ENCODE assay signal across 8 cellular contexts in the genomic region with DNA sequence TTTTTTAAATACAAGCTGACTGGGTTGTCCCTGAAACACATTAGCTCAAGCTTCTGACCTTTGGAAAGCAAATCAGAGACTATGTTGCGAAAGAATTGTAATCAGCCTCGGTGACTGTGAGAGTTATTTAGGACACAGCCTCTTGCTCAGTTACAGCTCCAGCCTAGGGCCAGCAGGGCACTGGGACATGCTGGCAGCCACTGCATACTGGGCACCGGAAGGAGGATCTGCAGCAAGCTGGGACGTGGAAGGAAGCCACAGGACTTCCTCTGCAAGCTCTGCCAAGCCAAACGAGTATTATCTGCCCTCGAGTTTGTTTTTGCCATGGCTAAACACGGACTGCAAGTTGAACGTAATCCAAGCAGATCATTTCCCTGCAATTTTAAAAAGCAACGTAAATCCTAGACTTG. TPM values are rescaled to one million over a fixed set of nuclear protein-coding genes. Genes with fewer than 3 reads are reported as not detected.
A peak's percentile ranks its signal among the peaks of the same experiment; 100 is the strongest.
DNase-seq lines count a peak whose midpoint lies in the region; ATAC-seq, FAIRE-seq and TF ChIP-seq lines count a peak whose summit lies in the region.

No MANE protein-coding gene starts in this region.

- CTCF ChIA-PET in HEK293 (lab: Yijun Ruan, JAX), result interaction anchor here (0.6 to 4.7 kb wide), 5 partner anchors 11 to 254 kb away, joined by 3 to 29 read pairs (median 6); no protein-coding TSS in a partner anchor

- FAIRE-seq in urothelium cell line (lab: Jason Lieb, UNC), result no peak

- H4K8ac ChIP-seq in mesenchymal stem cell (ENCODE audit: low read length), result peak overlapping the region; percentile 90

- POLR2A ChIA-PET in HEK293 (lab: Yijun Ruan, JAX), result interaction anchor here (0.6 to 1.5 kb wide), 3 partner anchors 21 to 91 kb away, joined by 3 to 5 read pairs (median 3); a partner anchor contains a TSS

- H3K27ac ChIP-seq in HEK293 (ENCODE audit: extremely low read depth, low read depth, low read length) (no peak overlapping the region), dorsolateral prefrontal cortex (peak overlapping the region in 56 of 59 donors; percentile 0 to 83 (median 58)), mesenchymal stem cell (ENCODE audit: low read length, poor library complexity, severe bottlenecking) (peak overlapping the region; percentile 7)

- no peak overlapping the region for H2BK15ac ChIP-seq in mesenchymal stem cell (ENCODE audit: low read depth, poor library complexity, severe bottlenecking)

- H3K4me3 ChIP-seq in HEK293 (ENCODE audit: low read depth, low read length) (no peak overlapping the region), dorsolateral prefrontal cortex (peak overlapping the region in 55 of 59 donors; percentile 0 to 59 (median 36)), mesenchymal stem cell (ENCODE audit: insufficient read depth in 1 of 2, low read depth in 1 of 2, low read length in 2 of 2) (peak overlapping the region in 1 of 2 experiments; percentile 60)

- no peaks in the 10 kb centered on the region for H3K36me3 ChIP-seq in HEK293 (ENCODE audit: control insufficient read depth in 2 of 2, insufficient read depth in 1 of 2, low read length in 2 of 2)
- H3K36me3 ChIP-seq in mesenchymal stem cell (ENCODE audit: control insufficient read depth in 1 of 2, insufficient read depth in 2 of 2, low read depth in 1 of 2, low read length in 2 of 2), result no peaks in the 10 kb centered on the region

- no peak overlapping the region for H3K4ac ChIP-seq in mesenchymal stem cell (ENCODE audit: low read depth in 1 of 2, low read length in 2 of 2)

- H2BK5ac ChIP-seq in mesenchymal stem cell (ENCODE audit: low read depth, low read length, poor library complexity, severe bottlenecking), result no peak overlapping the region

- H3K23ac ChIP-seq in mesenchymal stem cell (ENCODE audit: low read length in 2 of 2), result no peak overlapping the region

- peak overlapping the region; percentile 60 for H2AFZ ChIP-seq in mesenchymal stem cell (ENCODE audit: low read depth, low read length)

- peak overlapping the region; percentile 37 to 89 for H2BK12ac ChIP-seq in mesenchymal stem cell (ENCODE audit: low read length in 2 of 2)

- no peak for ATAC-seq in GM21528 (IDR thresholded peaks at IDR 0.05; ENCODE audit: low FRiP score, unreplicated experiment)

- no peak overlapping the region for H2BK120ac ChIP-seq in mesenchymal stem cell (ENCODE audit: low read depth, low read length)

- TF ChIP-seq CTCF in HEK293 (tag by site-specific recombination; IDR thresholded peaks at IDR 0.05), result no peak
- TF ChIP-seq CTCF in dorsolateral prefrontal cortex (IDR thresholded peaks at IDR 0.05 in 54 of 56, conservative IDR thresholded peaks at IDR 0.05 in 2 of 56; ENCODE audit: low read depth in 1 of 56, partially characterized antibody in 56 of 56), result peak in 6 of 56 donors; percentile 9 to 24 (median 12)

- no peaks in the 10 kb centered on the region for H3K4me1 ChIP-seq in HEK293 (ENCODE audit: control insufficient read depth, insufficient read depth, low read length)
- peaks cover 11% of the 10 kb centered on the region for H3K4me1 ChIP-seq in mesenchymal stem cell (ENCODE audit: control insufficient read depth, insufficient read depth, low read depth, low read length)

- peak overlapping the region; percentile 61 for H3K9ac ChIP-seq in mesenchymal stem cell (ENCODE audit: low read length)

- DNase-seq in Ammon's horn (ENCODE audit: low spot score) (peak; percentile 94), SKM-1 treated with dmso at 0.1 percent for 144 hours (lab: John Stamatoyannopoulos, UW; ENCODE audit: unreplicated experiment) (peak; percentile 78), dorsolateral prefrontal cortex (peak; percentile 26 to 92 (median 65)), mesenchymal stem cell (peak; percentile 76), urothelium cell line (ENCODE audit: low spot score) (peak; percentile 51), NCI-H2171 treated with DMSO at 0.1 percent for 48 hours (lab: John Stamatoyannopoulos, UW) (no peak)

- H3K4me2 ChIP-seq in mesenchymal stem cell (ENCODE audit: low read length, poor library complexity, severe bottlenecking), result no peak overlapping the region

- H3K79me1 ChIP-seq in mesenchymal stem cell (replicated peaks; ENCODE audit: low read length, poor library complexity, severe bottlenecking), result no peaks in the 10 kb centered on the region

- peak overlapping the region; percentile 27 for H4K91ac ChIP-seq in mesenchymal stem cell (ENCODE audit: low read length)

- no peaks in the 10 kb centered on the region for H3K9me3 ChIP-seq in HEK293 (ENCODE audit: control insufficient read depth, insufficient read depth, low read depth, low read length)
- no peaks in the 10 kb centered on the region for H3K9me3 ChIP-seq in mesenchymal stem cell (ENCODE audit: control insufficient read depth, low read length)

- H2AK5ac ChIP-seq in mesenchymal stem cell (ENCODE audit: low read length, severe bottlenecking), result no peak overlapping the region

- H3K14ac ChIP-seq in mesenchymal stem cell (ENCODE audit: low read length in 2 of 2), result peak overlapping the region in 1 of 2 experiments; percentile 36

- intact Hi-C loops in dorsolateral prefrontal cortex (cut with DNase I), result no loop called here

- H3K27me3 ChIP-seq in dorsolateral prefrontal cortex (no peaks in the 10 kb centered on the region), mesenchymal stem cell (ENCODE audit: control insufficient read depth in 1 of 2, insufficient read depth in 1 of 2, low read length in 2 of 2) (no peaks in the 10 kb centered on the region)

- H3K18ac ChIP-seq in mesenchymal stem cell (ENCODE audit: low read depth in 1 of 2, low read length in 2 of 2), result peak overlapping the region; percentile 61 to 79

- 50% methylated on average over 8 of the region's 9 CpGs for WGBS in mesenchymal stem cell

TF ChIP-seq in HEK293, 187 proteins besides CTCF, POLR2A, EP300 and RAD21 (continues in another document):
- TF ChIP-seq ZFP37 (tag by site-specific recombination; IDR thresholded peaks at IDR 0.05) (no peak), IKZF3 (tag by site-specific recombination; IDR thresholded peaks at IDR 0.05) (no peak), ZNF16 (tag by site-specific recombination; IDR thresholded peaks at IDR 0.05; ENCODE audit: low read depth) (no peak)
- TF ChIP-seq, protein P1, sequence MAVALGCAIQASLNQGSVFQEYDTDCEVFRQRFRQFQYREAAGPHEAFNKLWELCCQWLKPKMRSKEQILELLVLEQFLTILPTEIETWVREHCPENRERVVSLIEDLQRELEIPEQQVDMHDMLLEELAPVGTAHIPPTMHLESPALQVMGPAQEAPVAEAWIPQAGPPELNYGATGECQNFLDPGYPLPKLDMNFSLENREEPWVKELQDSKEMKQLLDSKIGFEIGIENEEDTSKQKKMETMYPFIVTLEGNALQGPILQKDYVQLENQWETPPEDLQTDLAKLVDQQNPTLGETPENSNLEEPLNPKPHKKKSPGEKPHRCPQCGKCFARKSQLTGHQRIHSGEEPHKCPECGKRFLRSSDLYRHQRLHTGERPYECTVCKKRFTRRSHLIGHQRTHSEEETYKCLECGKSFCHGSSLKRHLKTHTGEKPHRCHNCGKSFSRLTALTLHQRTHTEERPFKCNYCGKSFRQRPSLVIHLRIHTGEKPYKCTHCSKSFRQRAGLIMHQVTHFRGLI (tag by site-specific recombination; IDR thresholded peaks at IDR 0.05), result no peak
- TF ChIP-seq, protein P2, sequence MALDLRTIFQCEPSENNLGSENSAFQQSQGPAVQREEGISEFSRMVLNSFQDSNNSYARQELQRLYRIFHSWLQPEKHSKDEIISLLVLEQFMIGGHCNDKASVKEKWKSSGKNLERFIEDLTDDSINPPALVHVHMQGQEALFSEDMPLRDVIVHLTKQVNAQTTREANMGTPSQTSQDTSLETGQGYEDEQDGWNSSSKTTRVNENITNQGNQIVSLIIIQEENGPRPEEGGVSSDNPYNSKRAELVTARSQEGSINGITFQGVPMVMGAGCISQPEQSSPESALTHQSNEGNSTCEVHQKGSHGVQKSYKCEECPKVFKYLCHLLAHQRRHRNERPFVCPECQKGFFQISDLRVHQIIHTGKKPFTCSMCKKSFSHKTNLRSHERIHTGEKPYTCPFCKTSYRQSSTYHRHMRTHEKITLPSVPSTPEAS (tag by site-specific recombination; IDR thresholded peaks at IDR 0.05), result no peak
- TF ChIP-seq, protein P3, sequence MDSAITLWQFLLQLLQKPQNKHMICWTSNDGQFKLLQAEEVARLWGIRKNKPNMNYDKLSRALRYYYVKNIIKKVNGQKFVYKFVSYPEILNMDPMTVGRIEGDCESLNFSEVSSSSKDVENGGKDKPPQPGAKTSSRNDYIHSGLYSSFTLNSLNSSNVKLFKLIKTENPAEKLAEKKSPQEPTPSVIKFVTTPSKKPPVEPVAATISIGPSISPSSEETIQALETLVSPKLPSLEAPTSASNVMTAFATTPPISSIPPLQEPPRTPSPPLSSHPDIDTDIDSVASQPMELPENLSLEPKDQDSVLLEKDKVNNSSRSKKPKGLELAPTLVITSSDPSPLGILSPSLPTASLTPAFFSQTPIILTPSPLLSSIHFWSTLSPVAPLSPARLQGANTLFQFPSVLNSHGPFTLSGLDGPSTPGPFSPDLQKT (IDR thresholded peaks at IDR 0.05; ENCODE audit: borderline replicate concordance, low read depth, low read length), result no peak

RNA-seq across cellular contexts. Expression of a gene that starts 24.4 kb away (rescaled TPM):
- total RNA-seq in dorsolateral prefrontal cortex, result 100 to 1,000 TPM in 108 of 120 experiments, 10 to 100 TPM in 12; 64.7 to 179 (median 137) TPM
- polyA plus RNA-seq in mesenchymal stem cell (2013, experiment 1 of 2), result 116 TPM
- 110 TPM for polyA plus RNA-seq in mesenchymal stem cell (2013, experiment 2 of 2)

RNA-seq across cellular contexts. Expression of a gene that starts 41.3 kb away (rescaled TPM):
- 100 to 1,000 TPM; 173 to 277 (median 229) TPM for total RNA-seq in dorsolateral prefrontal cortex
- 119 TPM for polyA plus RNA-seq in mesenchymal stem cell (2013, experiment 1 of 2)
- 118 TPM for polyA plus RNA-seq in mesenchymal stem cell (2013, experiment 2 of 2)

RNA-seq across cellular contexts. Expression of a gene that starts 53.7 kb away (rescaled TPM):
- 10 to 100 TPM; 31.9 to 85.5 (median 48.3) TPM for total RNA-seq in dorsolateral prefrontal cortex
- 13.3 TPM for polyA plus RNA-seq in mesenchymal stem cell (2013, experiment 1 of 2)
- 13.8 TPM for polyA plus RNA-seq in mesenchymal stem cell (2013, experiment 2 of 2)
